In genomic region chr11:72238040-72238450, GRCh38 we compare ENCODE assay signal across 7 cellular contexts. TPM values are rescaled to one million over a fixed set of nuclear protein-coding genes. Genes with fewer than 3 reads are reported as not detected.
A peak's percentile ranks its signal among the peaks of the same experiment; 100 is the strongest.
DNase-seq lines count a peak whose midpoint lies in the region; ATAC-seq and TF ChIP-seq lines count a peak whose summit lies in the region.

No MANE protein-coding gene starts in this region.

- DNase-seq in GM04504 (ENCODE audit: low read depth) (peak; percentile 18), T1000 (lab: John Stamatoyannopoulos, UW) (peak; percentile 23), dorsolateral prefrontal cortex (peak in 1 of 10 donors; percentile 34), right lobe of liver (peak in 2 of 3 donors; percentile 48 to 56), stomach (peak; percentile 53)

- intact Hi-C loops in dorsolateral prefrontal cortex (cut with DNase I) (loop anchor here in 1 of 2 donors (5.0 kb wide), 1 partner anchor 194 kb away; the partner anchor contains the start of gene CLPB), right lobe of liver (cut with DNase I) (no loop called here), stomach (cut with DNase I; ENCODE audit: low total_unique reads) (no loop called here)

- H2AFZ ChIP-seq in KMS-11 (ENCODE audit: low read depth), result no peak overlapping the region

- H3K4me3 ChIP-seq in KMS-11 (IDR thresholded peaks at IDR 0.05; ENCODE audit: insufficient read depth, low read depth, low read length), result no peak overlapping the region
- no peak overlapping the region for H3K4me3 ChIP-seq in dorsolateral prefrontal cortex
- no peak overlapping the region for H3K4me3 ChIP-seq in right lobe of liver
- H3K4me3 ChIP-seq in stomach, result no peak overlapping the region

- H3K27me3 ChIP-seq in KMS-11 (ENCODE audit: insufficient read depth, low read depth) (no peaks in the 10 kb centered on the region), dorsolateral prefrontal cortex (peaks cover 0 to 42% (median 29%) of the 10 kb centered on the region in 45 donors), right lobe of liver (no peaks in the 10 kb centered on the region), stomach (peaks cover under 1 to 41% (median 28%) of the 10 kb centered on the region in 3 donors)

- H3K4me1 ChIP-seq in KMS-11 (ENCODE audit: low read depth, poor library complexity, severe bottlenecking), result no peaks in the 10 kb centered on the region
- peaks cover 0 to 13% (median 3%) of the 10 kb centered on the region in 4 donors for H3K4me1 ChIP-seq in right lobe of liver
- peaks cover 24 to 65% (median 53%) of the 10 kb centered on the region in 4 donors for H3K4me1 ChIP-seq in stomach

- H3K4me2 ChIP-seq in KMS-11, result no peak overlapping the region

- H3K27ac ChIP-seq in KMS-11, result no peak overlapping the region
- peak overlapping the region in 1 of 59 donors; percentile 4 for H3K27ac ChIP-seq in dorsolateral prefrontal cortex
- no peak overlapping the region for H3K27ac ChIP-seq in right lobe of liver
- H3K27ac ChIP-seq in stomach, result peak overlapping the region in 3 of 5 donors; percentile 5 to 76 (median 49)

- peak; percentile 22 to 51 (median 38) for ATAC-seq in right lobe of liver
- no peak for ATAC-seq in GM19397 (IDR thresholded peaks at IDR 0.05; ENCODE audit: unreplicated experiment)

- 76% methylated on average over 6 of the region's 16 CpGs for WGBS in right lobe of liver (ENCODE audit: insufficient coverage, low coverage, low lambda C conversion rate, missing lambda C conversion rate)
- WGBS in stomach, 5 donors, result 25 to 37% (median 32%) methylated on average over 8 to 16 of the region's 16 CpGs

- H3K79me2 ChIP-seq in KMS-11 (ENCODE audit: insufficient read depth, low read depth), result no peaks in the 10 kb centered on the region

- H3K36me3 ChIP-seq in KMS-11 (ENCODE audit: insufficient read depth) (no peaks in the 10 kb centered on the region), right lobe of liver (peaks cover 4 to 33% (median 11%) of the 10 kb centered on the region in 4 donors), stomach (peaks cover 42 to 56% (median 50%) of the 10 kb centered on the region in 4 donors)

- TF ChIP-seq POLR2A in right lobe of liver (IDR thresholded peaks at IDR 0.05) (no peak), stomach (IDR thresholded peaks at IDR 0.05) (no peak)

- no peaks in the 10 kb centered on the region for H3K9me3 ChIP-seq in right lobe of liver
- H3K9me3 ChIP-seq in stomach, result no peaks in the 10 kb centered on the region

- peak; percentile 53 for TF ChIP-seq CTCF in KMS-11 (conservative IDR thresholded peaks at IDR 0.05; ENCODE audit: low read depth, low read length)
- peak in 55 of 56 donors; percentile 16 to 73 (median 60) for TF ChIP-seq CTCF in dorsolateral prefrontal cortex (IDR thresholded peaks at IDR 0.05 in 54 of 56, conservative IDR thresholded peaks at IDR 0.05 in 2 of 56; ENCODE audit: low read depth in 1 of 56, partially characterized antibody in 56 of 56)
- TF ChIP-seq CTCF in right lobe of liver (IDR thresholded peaks at IDR 0.05), result peak; percentile 25 to 52 (median 40)
- peak in 5 of 7 experiments; percentile 46 to 67 (median 65) for TF ChIP-seq CTCF in stomach (IDR thresholded peaks at IDR 0.05)

- no peak for TF ChIP-seq EP300 in stomach (IDR thresholded peaks at IDR 0.05)

- H4K20me1 ChIP-seq in KMS-11 (ENCODE audit: insufficient read depth), result no peaks in the 10 kb centered on the region

- H3K9ac ChIP-seq in KMS-11, result no peak overlapping the region

RNA-seq across cellular contexts. Expression of gene PHOX2A, which starts 5.9 kb away (rescaled TPM):
- total RNA-seq in dorsolateral prefrontal cortex (under 1 TPM in 1 of 120 experiments, not detected in 119; 0.37 TPM), right lobe of liver (not detected), stomach (not detected)
- under 1 TPM in 1 of 3 donors, not detected in 2; 0.53 TPM for polyA plus RNA-seq in stomach

RNA-seq across cellular contexts. Expression of gene INPPL1, which starts 13.5 kb away (rescaled TPM):
- 100 to 1,000 TPM in 16 of 120 experiments, 10 to 100 TPM in 104; 45.2 to 209 (median 78.5) TPM for total RNA-seq in dorsolateral prefrontal cortex
- total RNA-seq in right lobe of liver, result 10 to 100 TPM; 23.2 to 46.5 (median 37.4) TPM
- total RNA-seq in stomach, result 100 to 1,000 TPM in 4 of 5 donors, 10 to 100 TPM in 1; 40.2 to 226 (median 153) TPM
- 10 to 100 TPM; 20.9 to 63.1 (median 51.2) TPM for polyA plus RNA-seq in stomach

RNA-seq across cellular contexts. Expression of gene FOLR2, which starts 21.5 kb away (rescaled TPM):
- 10 to 100 TPM in 26 of 120 experiments, 1 to 10 TPM in 93, under 1 TPM in 1; 0.70 to 35.0 (median 5.7) TPM for total RNA-seq in dorsolateral prefrontal cortex
- total RNA-seq in right lobe of liver, result 10 to 100 TPM in 2 of 6 experiments, 1 to 10 TPM in 4; 3.3 to 28.3 (median 8.6) TPM
- 10 to 100 TPM in 2 of 5 donors, 1 to 10 TPM in 3; 1.8 to 28.6 (median 9.6) TPM for total RNA-seq in stomach
- 10 to 100 TPM in 1 of 3 donors, 1 to 10 TPM in 2; 3.2 to 14.8 (median 9.0) TPM for polyA plus RNA-seq in stomach

RNA-seq across cellular contexts. Expression of gene FOLR1, which starts 46.1 kb away (rescaled TPM):
- total RNA-seq in dorsolateral prefrontal cortex, result 1 to 10 TPM in 10 of 120 experiments, under 1 TPM in 40, not detected in 70; 0.40 to 1.4 (median 0.69) TPM
- total RNA-seq in right lobe of liver, result not detected
- total RNA-seq in stomach, result 10 to 100 TPM in 1 of 5 donors, under 1 TPM in 1, not detected in 3; 0.55 to 22.6 TPM
- 10 to 100 TPM in 1 of 3 donors, 1 to 10 TPM in 2; 4.1 to 20.9 (median 6.1) TPM for polyA plus RNA-seq in stomach

Comparison
In these comparisons a context has a peak if more than half of its experiments do, and no peak if none do; other contexts are left out.
1. H3K27ac ChIP-seq: peak in stomach (3 of 5); none in KMS-11 (single experiment) and right lobe of liver (0 of 3).
2. Peak in every context shown above with its lines, with median percentiles within 50 percentile points of each other: CTCF ChIP-seq.